In genomic region chrX:65595460-65595876, GRCh38 we compare ENCODE assay signal across 8 cellular contexts.
DNase-seq lines count a peak whose midpoint lies in the region; ATAC-seq, FAIRE-seq and TF ChIP-seq lines count a peak whose summit lies in the region.

No MANE protein-coding gene starts in this region.

- no peaks in the 10 kb centered on the region for H3K36me3 ChIP-seq in brain microvascular endothelial cell (replicated peaks)
- H3K36me3 ChIP-seq in small intestine (ENCODE audit: control insufficient read depth in 2 of 2, insufficient read depth in 2 of 2, low read length in 2 of 2): no peaks in the 10 kb centered on the region

- H3K27ac ChIP-seq in brain microvascular endothelial cell (peak overlapping the region; percentile 76), small intestine (ENCODE audit: low read depth in 1 of 2, low read length in 1 of 2) (peak overlapping the region in 1 of 2 donors; percentile 80)

- in situ Hi-C loops in brain microvascular endothelial cell (cut with HindIII; ENCODE audit: low pct_ligation_motif_present, low sequenced_read_pairs): no loop called here

- ATAC-seq in HG02981 (IDR thresholded peaks at IDR 0.05; ENCODE audit: unreplicated experiment): peak; percentile 80

- TF ChIP-seq CTCF in brain microvascular endothelial cell (IDR thresholded peaks at IDR 0.05; ENCODE audit: low read depth, low read length, missing control alignments): peak; percentile 99

- FAIRE-seq in small intestine (lab: Jason Lieb, UNC): no peak

- DNase-seq in NCI-H345 (lab: John Stamatoyannopoulos, UW): peak; percentile 27
- no peak for DNase-seq in NCI-H345 treated with DMSO at 0.1 percent for 48 hours (lab: John Stamatoyannopoulos, UW; ENCODE audit: unreplicated experiment)
- peak; percentile 58 for DNase-seq in NCI-H2107 (lab: John Stamatoyannopoulos, UW)
- DNase-seq in UCSD-AML1 (lab: John Stamatoyannopoulos, UW; ENCODE audit: unreplicated experiment): peak; percentile 95
- DNase-seq in brain microvascular endothelial cell: peak; percentile 95
- DNase-seq in iPS-NIHi11 (ENCODE audit: low spot score): peak; percentile 81
- peak; percentile 82 for DNase-seq in small intestine

- H3K27me3 ChIP-seq in brain microvascular endothelial cell (replicated peaks) (no peaks in the 10 kb centered on the region), small intestine (ENCODE audit: control insufficient read depth in 2 of 2, insufficient read depth in 2 of 2, low read length in 2 of 2) (no peaks in the 10 kb centered on the region)

- peaks cover 0 to 5% of the 10 kb centered on the region in 2 donors for H3K4me1 ChIP-seq in small intestine (ENCODE audit: control insufficient read depth in 2 of 2, insufficient read depth in 1 of 2, low read depth in 1 of 2, low read length in 1 of 2)

- H3K4me3 ChIP-seq in brain microvascular endothelial cell (ENCODE audit: low read depth, low read length): no peak overlapping the region
- no peak overlapping the region for H3K4me3 ChIP-seq in small intestine (ENCODE audit: low read depth in 1 of 2, low read length in 2 of 2)

- no peaks in the 10 kb centered on the region for H3K9me3 ChIP-seq in small intestine (ENCODE audit: control insufficient read depth, low read depth)

- WGBS in small intestine, 3 donors: 2 to 9% (median 2%) methylated on average over 3 of the region's 3 CpGs
